ENCODE assay signal across 1 cellular context in genomic region chr3:131361464-131362421, GRCh38.
TF ChIP-seq lines count a peak whose summit lies in the region.

No MANE protein-coding gene starts in this region.

TF ChIP-seq in H1, 55 proteins besides CTCF, POLR2A, EP300 and RAD21 (continued from another document):
- TF ChIP-seq E2F6 (IDR thresholded peaks at IDR 0.05), result peak; percentile 79
- peak; percentile 86; the same call in 1 of the 2 replicates for TF ChIP-seq SP1 (IDR thresholded peaks at IDR 0.05; ENCODE audit: low read depth, low read length)
- TF ChIP-seq TBP (IDR thresholded peaks at IDR 0.05; ENCODE audit: low read depth, low read length), result peak; percentile 68; the same call in 1 of the 2 replicates
- TF ChIP-seq KDM5A (IDR thresholded peaks at IDR 0.05; ENCODE audit: low read length), result no peak
- TF ChIP-seq MAFK (IDR thresholded peaks at IDR 0.05; ENCODE audit: low read depth, low read length), result no peak
- TF ChIP-seq SUZ12 (IDR thresholded peaks at IDR 0.05; ENCODE audit: low read length), result no peak
- 0 out of 2 replicates have a peak, but pooled peaks have one; percentile 12 for TF ChIP-seq GABPA (IDR thresholded peaks at IDR 0.05; ENCODE audit: borderline replicate concordance, insufficient read depth, low read length)
- TF ChIP-seq GTF2F1 (IDR thresholded peaks at IDR 0.05; ENCODE audit: borderline replicate concordance, low read depth, low read length), result no peak
- TF ChIP-seq HDAC6 (IDR thresholded peaks at IDR 0.05; ENCODE audit: low read depth, low read length), result no peak
- no peak for TF ChIP-seq YY1 (IDR thresholded peaks at IDR 0.05; ENCODE audit: low read depth, low read length)
- no peak for TF ChIP-seq RNF2 (IDR thresholded peaks at IDR 0.05; ENCODE audit: borderline replicate concordance, low read depth, low read length, missing control alignments, poor library complexity, severe bottlenecking)
- TF ChIP-seq POLR2AphosphoS5 (IDR thresholded peaks at IDR 0.05; ENCODE audit: low read depth, low read length), result peak; percentile 56
- TF ChIP-seq TAF7 (optimal IDR thresholded peaks at IDR 0.05; ENCODE audit: borderline replicate concordance, low read depth, low read length), result peak; percentile 79
- TF ChIP-seq FOSL1 (IDR thresholded peaks at IDR 0.05; ENCODE audit: insufficient read depth, low read depth, low read length), result no peak
- no peak for TF ChIP-seq ATF3 (IDR thresholded peaks at IDR 0.05; ENCODE audit: insufficient read depth, low read depth, low read length)
- no peak for TF ChIP-seq ZNF274 (IDR thresholded peaks at IDR 0.05; ENCODE audit: borderline replicate concordance, extremely low read depth, low read length)
- TF ChIP-seq CREB1 (IDR thresholded peaks at IDR 0.05), result peak; percentile 67; the same call in 1 of the 2 replicates
- TF ChIP-seq SIN3A (conservative IDR thresholded peaks at IDR 0.05 in 1 of 2, IDR thresholded peaks at IDR 0.05 in 1 of 2; ENCODE audit: low read depth in 1 of 2, low read length in 2 of 2), result 0 out of 4 replicates have a peak, but pooled peaks of 1 of the 2 experiments have one; percentile 39
TF ChIP-seq in H1: peak in this region for 18.
